Comparison of ENCODE assay signal across 1 cellular context in genomic region chr16:50677351-50677750, GRCh38.
A peak's percentile ranks its signal among the peaks of the same experiment; 100 is the strongest.
TF ChIP-seq lines count a peak whose summit lies in the region.

No MANE protein-coding gene starts in this region.

TF ChIP-seq in HepG2, 621 proteins besides CTCF, POLR2A, EP300 and RAD21 (continued from another document):
- TF ChIP-seq ZNF687 (CRISPR knock-in tag; IDR thresholded peaks at IDR 0.05) (peak; percentile 27; the same call in 1 of the 2 replicates), HMG20B (CRISPR knock-in tag; conservative IDR thresholded peaks at IDR 0.05) (no peak), ARNT (IDR thresholded peaks at IDR 0.05) (no peak), STAG1 (CRISPR knock-in tag; IDR thresholded peaks at IDR 0.05) (0 out of 2 replicates have a peak, but pooled peaks have one; percentile 26), POLR2AphosphoS5 (IDR thresholded peaks at IDR 0.05; ENCODE audit: low read depth, low read length) (no peak), HDAC2 (CRISPR knock-in tag; IDR thresholded peaks at IDR 0.05) (no peak), GFI1 (CRISPR knock-in tag; IDR thresholded peaks at IDR 0.05; ENCODE audit: borderline replicate concordance) (no peak)
TF ChIP-seq in HepG2: peak in this region for 2.
